ENCODE assay signal across 8 cellular contexts in genomic region chr2:231191896-231192872, GRCh38. TPM values are rescaled to one million over a fixed set of nuclear protein-coding genes. Genes with fewer than 3 reads are reported as not detected.
DNase-seq lines count a peak whose midpoint lies in the region; ATAC-seq, FAIRE-seq and TF ChIP-seq lines count a peak whose summit lies in the region.

No MANE protein-coding gene starts in this region.

- H3K4me1 ChIP-seq in kidney (ENCODE audit: control insufficient read depth in 1 of 2, insufficient read depth in 1 of 2, low read depth in 1 of 2, low read length in 2 of 2) (peaks cover 0 to 8% of the 10 kb centered on the region in 2 donors), tibial nerve (peaks cover 0 to 40% (median 13%) of the 10 kb centered on the region in 4 donors)
- H3K4me1 ChIP-seq in naive thymus-derived CD4-positive, alpha-beta T cell (ENCODE audit: control insufficient read depth in 2 of 2, insufficient read depth in 2 of 2, low read length in 2 of 2) = no peaks in the 10 kb centered on the region

- no peak for FAIRE-seq in kidney (lab: Jason Lieb, UNC)
- FAIRE-seq in RCC 7860 (lab: Jason Lieb, UNC) = no peak

- H3K27ac ChIP-seq in kidney (ENCODE audit: low read depth in 2 of 2, low read length in 2 of 2) = peak overlapping the region; percentile 65 to 71
- H3K27ac ChIP-seq in tibial nerve = peak overlapping the region in 3 of 4 donors; percentile 76 to 87 (median 85)
- H3K27ac ChIP-seq in naive thymus-derived CD4-positive, alpha-beta T cell (ENCODE audit: low read depth, low read length) = no peak overlapping the region

- H3K4me3 Mint-ChIP-seq in naive thymus-derived CD4-positive, alpha-beta T cell = no peak overlapping the region

- 57 to 61% methylated on average over 19 of the region's 19 CpGs for WGBS in tibial nerve, 2 donors

- no peaks in the 10 kb centered on the region for H3K9me3 ChIP-seq in kidney (ENCODE audit: control insufficient read depth in 1 of 2, low read length in 2 of 2)
- H3K9me3 ChIP-seq in tibial nerve = no peaks in the 10 kb centered on the region
- H3K9me3 ChIP-seq in naive thymus-derived CD4-positive, alpha-beta T cell (ENCODE audit: control insufficient read depth in 2 of 3, low read length in 3 of 3) = no peaks in the 10 kb centered on the region

- TF ChIP-seq EP300 in Ishikawa (IDR thresholded peaks at IDR 0.05; ENCODE audit: borderline replicate concordance) (no peak), tibial nerve (IDR thresholded peaks at IDR 0.05) (peak in 1 of 2 donors; percentile 16)

- no peaks in the 10 kb centered on the region for H3K27me3 ChIP-seq in tibial nerve
- peaks cover 0 to 3% of the 10 kb centered on the region in 2 donors for H3K27me3 ChIP-seq in naive thymus-derived CD4-positive, alpha-beta T cell (ENCODE audit: control insufficient read depth in 2 of 2, insufficient read depth in 2 of 2, low read length in 2 of 2)

- in situ Hi-C loops in astrocyte of the cerebellum (cut with HindIII; ENCODE audit: low sequenced_read_pairs) = no loop called here

- CTCF ChIA-PET in AG04449 (lab: Yijun Ruan, JAX) = interaction anchor here (0.6 to 13.5 kb wide), 32 partner anchors 8 to 289 kb away, joined by 3 to 336 read pairs (median 5); partner anchors contain the start of gene HTR2B
- CTCF ChIA-PET in naive thymus-derived CD4-positive, alpha-beta T cell (lab: Charles Lee) = no interaction called here

- H3K4me1 Mint-ChIP-seq in naive thymus-derived CD4-positive, alpha-beta T cell = peaks cover 0 to 3% (median 0%) of the 10 kb centered on the region in 7 donors

- TF ChIP-seq CTCF in AG04449 (IDR thresholded peaks at IDR 0.05; ENCODE audit: insufficient read depth, low read length, missing control alignments) (peak; percentile 89), astrocyte of the cerebellum (IDR thresholded peaks at IDR 0.05; ENCODE audit: low read depth, low read length, missing control alignments) (peak; percentile 87), kidney (IDR thresholded peaks at IDR 0.05; ENCODE audit: borderline replicate concordance, extremely low read depth, insufficient read depth) (peak; percentile 62), tibial nerve (IDR thresholded peaks at IDR 0.05) (peak; percentile 32 to 73 (median 54))

- peaks cover 16 to 64% (median 24%) of the 10 kb centered on the region in 5 donors for H3K27me3 Mint-ChIP-seq in naive thymus-derived CD4-positive, alpha-beta T cell

- no peak for TF ChIP-seq POLR2A in tibial nerve (IDR thresholded peaks at IDR 0.05)

- POLR2A ChIA-PET in AG04449 (lab: Yijun Ruan, JAX) = interaction anchor here (0.7 kb wide), 1 partner anchor 30 kb away, joined by 3 read pairs; no protein-coding TSS in a partner anchor
- POLR2A ChIA-PET in naive thymus-derived CD4-positive, alpha-beta T cell (lab: Charles Lee) = no interaction called here

- no peaks in the 10 kb centered on the region for H3K36me3 Mint-ChIP-seq in naive thymus-derived CD4-positive, alpha-beta T cell

- ATAC-seq in naive thymus-derived CD4-positive, alpha-beta T cell = no peak

- no peak overlapping the region for H3K27ac Mint-ChIP-seq in naive thymus-derived CD4-positive, alpha-beta T cell

- intact Hi-C loops in kidney (cut with DNase I) = loop anchor here (10.0 kb wide), 1 partner anchor 87 kb away; no protein-coding TSS in a partner anchor
- intact Hi-C loops in naive thymus-derived CD4-positive, alpha-beta T cell (cut with micrococcal nuclease) = no loop called here

- H3K36me3 ChIP-seq in kidney (ENCODE audit: control insufficient read depth in 1 of 2, insufficient read depth in 2 of 2, low read length in 2 of 2) (no peaks in the 10 kb centered on the region), tibial nerve (no peaks in the 10 kb centered on the region)
- no peaks in the 10 kb centered on the region for H3K36me3 ChIP-seq in naive thymus-derived CD4-positive, alpha-beta T cell (ENCODE audit: control insufficient read depth in 2 of 3, insufficient read depth in 3 of 3, low read length in 3 of 3)

- DNase-seq in AG04449 (ENCODE audit: low read depth, low spot score) (peak; percentile 60), astrocyte of the cerebellum (ENCODE audit: low read depth) (peak; percentile 70), kidney (peak; percentile 92), tibial nerve (ENCODE audit: low spot score in 2 of 2) (peak; percentile 71 to 84), RCC 7860 (ENCODE audit: low spot score) (no peak), NCI-H1417 treated with DMSO at 0.1 percent for 48 hours (lab: John Stamatoyannopoulos, UW) (no peak)
- no peak for DNase-seq in naive thymus-derived CD4-positive, alpha-beta T cell

- no peak overlapping the region for H3K4me3 ChIP-seq in AG04449 (ENCODE audit: low read depth, low read length)
- no peak overlapping the region for H3K4me3 ChIP-seq in astrocyte of the cerebellum (ENCODE audit: low read depth, low read length)
- no peak overlapping the region for H3K4me3 ChIP-seq in kidney (ENCODE audit: low read length in 2 of 2)
- H3K4me3 ChIP-seq in tibial nerve = no peak overlapping the region
- H3K4me3 ChIP-seq in naive thymus-derived CD4-positive, alpha-beta T cell (ENCODE audit: low read length) = no peak overlapping the region

- H3K9ac ChIP-seq in kidney (ENCODE audit: low read length in 2 of 2) = no peak overlapping the region

- H3K9me3 Mint-ChIP-seq in naive thymus-derived CD4-positive, alpha-beta T cell = peaks cover 0 to 3% (median 0%) of the 10 kb centered on the region in 11 donors

- TF ChIP-seq RAD21 in Ishikawa (IDR thresholded peaks at IDR 0.05; ENCODE audit: low read depth) = peak; percentile 39

TF ChIP-seq in Ishikawa, 13 proteins besides CTCF, POLR2A, EP300 and RAD21:
- no peak for TF ChIP-seq TAF1 (IDR thresholded peaks at IDR 0.05; ENCODE audit: low read depth)
- no peak for TF ChIP-seq CREB1 (IDR thresholded peaks at IDR 0.05; ENCODE audit: low read depth)
- no peak for TF ChIP-seq YY1 (IDR thresholded peaks at IDR 0.05; ENCODE audit: low read depth)
- no peak for TF ChIP-seq TEAD4 (IDR thresholded peaks at IDR 0.05)
- no peak for TF ChIP-seq EGR1 (IDR thresholded peaks at IDR 0.05)
- TF ChIP-seq FOXM1 (IDR thresholded peaks at IDR 0.05; ENCODE audit: borderline replicate concordance, low read depth) = no peak
- no peak for TF ChIP-seq NFIC (IDR thresholded peaks at IDR 0.05)
- TF ChIP-seq TCF12 (IDR thresholded peaks at IDR 0.05; ENCODE audit: low read depth) = no peak
- TF ChIP-seq ZBTB7A (IDR thresholded peaks at IDR 0.05; ENCODE audit: low read depth) = no peak
- TF ChIP-seq CEBPB (IDR thresholded peaks at IDR 0.05) = no peak
- TF ChIP-seq, protein P1, sequence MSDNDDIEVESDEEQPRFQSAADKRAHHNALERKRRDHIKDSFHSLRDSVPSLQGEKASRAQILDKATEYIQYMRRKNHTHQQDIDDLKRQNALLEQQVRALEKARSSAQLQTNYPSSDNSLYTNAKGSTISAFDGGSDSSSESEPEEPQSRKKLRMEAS (IDR thresholded peaks at IDR 0.05) = no peak
- TF ChIP-seq USF1 (IDR thresholded peaks at IDR 0.05) = no peak
- TF ChIP-seq, protein P2, sequence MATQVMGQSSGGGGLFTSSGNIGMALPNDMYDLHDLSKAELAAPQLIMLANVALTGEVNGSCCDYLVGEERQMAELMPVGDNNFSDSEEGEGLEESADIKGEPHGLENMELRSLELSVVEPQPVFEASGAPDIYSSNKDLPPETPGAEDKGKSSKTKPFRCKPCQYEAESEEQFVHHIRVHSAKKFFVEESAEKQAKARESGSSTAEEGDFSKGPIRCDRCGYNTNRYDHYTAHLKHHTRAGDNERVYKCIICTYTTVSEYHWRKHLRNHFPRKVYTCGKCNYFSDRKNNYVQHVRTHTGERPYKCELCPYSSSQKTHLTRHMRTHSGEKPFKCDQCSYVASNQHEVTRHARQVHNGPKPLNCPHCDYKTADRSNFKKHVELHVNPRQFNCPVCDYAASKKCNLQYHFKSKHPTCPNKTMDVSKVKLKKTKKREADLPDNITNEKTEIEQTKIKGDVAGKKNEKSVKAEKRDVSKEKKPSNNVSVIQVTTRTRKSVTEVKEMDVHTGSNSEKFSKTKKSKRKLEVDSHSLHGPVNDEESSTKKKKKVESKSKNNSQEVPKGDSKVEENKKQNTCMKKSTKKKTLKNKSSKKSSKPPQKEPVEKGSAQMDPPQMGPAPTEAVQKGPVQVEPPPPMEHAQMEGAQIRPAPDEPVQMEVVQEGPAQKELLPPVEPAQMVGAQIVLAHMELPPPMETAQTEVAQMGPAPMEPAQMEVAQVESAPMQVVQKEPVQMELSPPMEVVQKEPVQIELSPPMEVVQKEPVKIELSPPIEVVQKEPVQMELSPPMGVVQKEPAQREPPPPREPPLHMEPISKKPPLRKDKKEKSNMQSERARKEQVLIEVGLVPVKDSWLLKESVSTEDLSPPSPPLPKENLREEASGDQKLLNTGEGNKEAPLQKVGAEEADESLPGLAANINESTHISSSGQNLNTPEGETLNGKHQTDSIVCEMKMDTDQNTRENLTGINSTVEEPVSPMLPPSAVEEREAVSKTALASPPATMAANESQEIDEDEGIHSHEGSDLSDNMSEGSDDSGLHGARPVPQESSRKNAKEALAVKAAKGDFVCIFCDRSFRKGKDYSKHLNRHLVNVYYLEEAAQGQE (IDR thresholded peaks at IDR 0.05; ENCODE audit: low read depth) = no peak
TF ChIP-seq in Ishikawa: peak in this region for 0.

RNA-seq across cellular contexts. Expression of gene ARMC9, which starts 6.2 kb away (rescaled TPM):
- total RNA-seq in kidney (18.2 TPM), tibial nerve (10 to 100 TPM in 3 of 4 donors, 1 to 10 TPM in 1; 8.7 to 30.0 (median 18.6) TPM)
- polyA plus RNA-seq in kidney (ENCODE audit: insufficient read depth, low read depth, low replicate concordance) = 7.3 TPM
- total RNA-seq in naive thymus-derived CD4-positive, alpha-beta T cell = 1 to 10 TPM in 2 of 5 experiments, under 1 TPM in 3; 0.69 to 2.0 (median 0.85) TPM
- under 1 TPM; 0.45 to 0.98 TPM for polyA plus RNA-seq in naive thymus-derived CD4-positive, alpha-beta T cell

Comparison
In these comparisons a context has a peak if more than half of its experiments do, and no peak if none do; other contexts are left out.
1. DNase-seq: peak in AG04449 (single experiment), astrocyte of the cerebellum (single experiment), kidney (single experiment) and tibial nerve (2 of 2); none in RCC 7860 (single experiment), NCI-H1417 treated with DMSO at 0.1 percent for 48 hours (single experiment) and naive thymus-derived CD4-positive, alpha-beta T cell (0 of 9).
2. Peak in every context shown above with its lines, with median percentiles within 50 percentile points of each other: CTCF ChIP-seq.